Comparison of ENCODE assay signal across 1 cellular context in genomic region chr2:69119541-69119940, GRCh38.
TF ChIP-seq lines count a peak whose summit lies in the region.

No MANE protein-coding gene starts in this region.

TF ChIP-seq in A549, 52 proteins besides CTCF, POLR2A, EP300 and RAD21 (continued from another document):
- no peak for TF ChIP-seq HDAC2 (IDR thresholded peaks at IDR 0.05)
- no peak for TF ChIP-seq EHMT2 (IDR thresholded peaks at IDR 0.05; ENCODE audit: low read depth)
- TF ChIP-seq RARB (CRISPR knock-in tag; IDR thresholded peaks at IDR 0.05), result no peak
- TF ChIP-seq NR3C1 (IDR thresholded peaks at IDR 0.05), result no peak
TF ChIP-seq in A549: peak in this region for 0.
